In the genomic region with DNA sequence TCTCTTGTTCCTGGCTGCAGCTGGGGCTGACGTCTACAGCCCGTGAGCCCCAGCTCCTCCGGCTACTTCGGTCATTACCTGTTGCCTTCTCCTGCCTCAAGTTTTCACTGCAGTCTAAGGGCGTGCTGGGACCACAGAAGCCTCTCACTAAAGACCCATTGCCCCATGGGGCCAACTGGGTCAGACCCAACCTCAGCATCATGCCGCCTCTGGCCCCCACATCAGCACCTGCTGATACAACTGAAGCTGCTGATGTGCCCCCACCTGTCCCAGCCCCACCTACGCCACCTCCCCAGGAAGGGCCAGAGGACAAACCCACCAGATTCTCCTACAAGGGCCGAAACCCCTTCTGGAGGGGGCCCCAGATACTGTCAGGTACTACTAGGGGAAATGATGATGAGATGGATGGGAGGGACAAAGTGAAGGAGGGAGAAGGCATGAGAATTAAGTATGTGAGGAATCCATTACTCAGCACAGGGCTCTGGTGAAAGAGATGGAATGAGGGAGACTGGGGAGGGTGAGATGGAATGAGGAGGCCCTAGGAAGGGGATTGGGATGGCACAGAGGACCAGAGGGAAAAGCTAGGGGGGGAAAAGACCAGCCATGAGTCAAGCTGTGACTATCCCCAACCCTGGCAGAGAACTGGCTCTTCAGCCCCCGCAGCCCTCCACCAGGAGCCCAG, we compare ENCODE assay signal across 16 cellular contexts. TPM values are rescaled to one million over a fixed set of nuclear protein-coding genes. Genes with fewer than 3 reads are reported as not detected.
DNase-seq lines count a peak whose midpoint lies in the region; ATAC-seq and TF ChIP-seq lines count a peak whose summit lies in the region.
"Had no signal": no experiment of that assay in that cellular context is flagged by ENCODE, and none has a peak within 500 bp of the region (broad histone marks: within the 10 kb centered on the region; RNA-seq: fewer than 3 reads in every experiment).

No MANE protein-coding gene starts in this region.

- in situ Hi-C loops in Panc1 (cut with HindIII; ENCODE audit: low pct_unique_long_range_greater_than_20kb, low sequenced_read_pairs), result no loop called here

- H3K4me3 Mint-ChIP-seq in CD4-positive, CD25-positive, alpha-beta regulatory T cell, result no peak overlapping the region
- H3K4me3 Mint-ChIP-seq in stimulated activated effector memory CD8-positive, alpha-beta T cell treated with anti-CD3 and anti-CD28 coated beads, Interleukin-12 subunit alpha, Interleukin-12 subunit beta, amount 100 ng/mL, for 72 hours, result no peak overlapping the region
- H3K4me3 Mint-ChIP-seq: GM23338 had no signal

- peak overlapping the region in 2 of 3 donors; percentile 50 to 51 for H3K27ac Mint-ChIP-seq in CD4-positive, CD25-positive, alpha-beta regulatory T cell
- peak overlapping the region; percentile 12 for H3K27ac Mint-ChIP-seq in stimulated activated effector memory CD8-positive, alpha-beta T cell treated with anti-CD3 and anti-CD28 coated beads, Interleukin-12 subunit alpha, Interleukin-12 subunit beta, amount 100 ng/mL, for 72 hours
- H3K27ac Mint-ChIP-seq: GM23338 had no signal

- peaks cover 0 to 2% (median 0%) of the 10 kb centered on the region in 7 donors for H3K9me3 Mint-ChIP-seq in CD4-positive, CD25-positive, alpha-beta regulatory T cell
- no peaks in the 10 kb centered on the region for H3K9me3 Mint-ChIP-seq in stimulated activated effector memory CD8-positive, alpha-beta T cell treated with anti-CD3 and anti-CD28 coated beads, Interleukin-12 subunit alpha, Interleukin-12 subunit beta, amount 100 ng/mL, for 72 hours
- H3K9me3 Mint-ChIP-seq: GM23338 had no signal

- peaks cover 47% of the 10 kb centered on the region for H3K36me3 ChIP-seq in CD4-positive, CD25-positive, alpha-beta regulatory T cell (ENCODE audit: control insufficient read depth, insufficient read depth, low read length)
- peaks cover 3% of the 10 kb centered on the region; the same call in 1 of the 2 replicates for H3K36me3 ChIP-seq in Panc1 (ENCODE audit: control insufficient read depth, insufficient read depth, low read length)

- TF ChIP-seq CTCF in Panc1 (IDR thresholded peaks at IDR 0.05) (no peak), foreskin fibroblast (IDR thresholded peaks at IDR 0.05; ENCODE audit: low read depth, low read length) (no peak)

- POLR2A ChIA-PET in Panc1 (lab: Charles Lee), result no interaction called here

- intact Hi-C loops in Panc1 (cut with micrococcal nuclease; ENCODE audit: unreplicated experiment), result no loop called here

- no peaks in the 10 kb centered on the region for H3K27me3 Mint-ChIP-seq in CD4-positive, CD25-positive, alpha-beta regulatory T cell

- CTCF ChIA-PET in Panc1 (lab: Charles Lee), result no interaction called here

- no peak for ATAC-seq in CD4-positive, CD25-positive, alpha-beta regulatory T cell (ENCODE audit: low read depth in 2 of 2)
- ATAC-seq in Panc1 (0 out of 2 replicates have a peak, but pooled peaks have one; percentile 28), GM18868 (IDR thresholded peaks at IDR 0.05; ENCODE audit: unreplicated experiment) (no peak)
- no peak for ATAC-seq in stimulated activated effector memory CD8-positive, alpha-beta T cell treated with anti-CD3 and anti-CD28 coated beads, Interleukin-12 subunit alpha, Interleukin-12 subunit beta, amount 100 ng/mL, for 72 hours
- ATAC-seq: GM23338, HepG2 had no signal

- H3K4me3 ChIP-seq in CD4-positive, CD25-positive, alpha-beta regulatory T cell (ENCODE audit: low read depth, low read length), result no peak overlapping the region
- H3K4me3 ChIP-seq in Panc1 (ENCODE audit: low read depth in 2 of 2, low read length in 2 of 2) (no peak overlapping the region), foreskin fibroblast (ENCODE audit: low read depth in 1 of 2, low read length in 2 of 2) (no peak overlapping the region)
- H3K4me3 ChIP-seq: GM23338 had no signal

- H3K27ac ChIP-seq in CD4-positive, CD25-positive, alpha-beta regulatory T cell (ENCODE audit: insufficient read depth, low read length, poor library complexity, severe bottlenecking), result no peak overlapping the region
- H3K27ac ChIP-seq in Panc1 (ENCODE audit: low read length), result no peak overlapping the region

- no peaks in the 10 kb centered on the region for H3K4me1 ChIP-seq in CD4-positive, CD25-positive, alpha-beta regulatory T cell (ENCODE audit: control insufficient read depth, insufficient read depth, low read length, poor library complexity, severe bottlenecking)
- H3K4me1 ChIP-seq in Panc1 (ENCODE audit: control insufficient read depth, insufficient read depth, low read length), result no peaks in the 10 kb centered on the region

- no peaks in the 10 kb centered on the region for H3K9me3 ChIP-seq in CD4-positive, CD25-positive, alpha-beta regulatory T cell (ENCODE audit: control insufficient read depth in 2 of 2, low read length in 2 of 2)
- H3K9me3 ChIP-seq in Panc1 (ENCODE audit: control insufficient read depth, insufficient read depth, low read depth, low read length), result no peaks in the 10 kb centered on the region

- DNase-seq in CD4-positive, CD25-positive, alpha-beta regulatory T cell, result no peak
- DNase-seq in Panc1 (ENCODE audit: low read depth, low spot score), result no peak
- DNase-seq in foreskin fibroblast, result peak; percentile 12 to 41
- peak in 1 of 2 donors; percentile 2 for DNase-seq in stimulated activated effector memory CD8-positive, alpha-beta T cell treated with anti-CD3 and anti-CD28 coated beads, Interleukin-12 subunit alpha, Interleukin-12 subunit beta, amount 100 ng/mL, for 72 hours (ENCODE audit: low spot score in 2 of 2)
- no peak for DNase-seq in T-helper 9 cell
- DNase-seq in activated naive CD4-positive, alpha-beta T cell treated with anti-CD3 and anti-CD28 coated beads, Interleukin-2, amount 50 U/mL, for 16 hours, result no peak
- DNase-seq: C1 segment of cervical spinal cord, NCI-H1417, NCI-H2029, NCI-H524, SIG-M5 had no signal

- no TSS peak for BruUV-seq in Panc1 (replicated peaks; lab: Mats Ljungman, UMichigan)

- H3K36me3 Mint-ChIP-seq in CD4-positive, CD25-positive, alpha-beta regulatory T cell, result peaks cover 11% of the 10 kb centered on the region
- peaks cover 41% of the 10 kb centered on the region for H3K36me3 Mint-ChIP-seq in stimulated activated effector memory CD8-positive, alpha-beta T cell treated with anti-CD3 and anti-CD28 coated beads, Interleukin-12 subunit alpha, Interleukin-12 subunit beta, amount 100 ng/mL, for 72 hours

- no peaks in the 10 kb centered on the region for H3K4me1 Mint-ChIP-seq in CD4-positive, CD25-positive, alpha-beta regulatory T cell
- peaks cover 3% of the 10 kb centered on the region for H3K4me1 Mint-ChIP-seq in stimulated activated effector memory CD8-positive, alpha-beta T cell treated with anti-CD3 and anti-CD28 coated beads, Interleukin-12 subunit alpha, Interleukin-12 subunit beta, amount 100 ng/mL, for 72 hours
- H3K4me1 Mint-ChIP-seq: GM23338 had no signal

- H3K27me3 ChIP-seq in CD4-positive, CD25-positive, alpha-beta regulatory T cell (ENCODE audit: control insufficient read depth, insufficient read depth, low read length), result no peaks in the 10 kb centered on the region
- no peaks in the 10 kb centered on the region for H3K27me3 ChIP-seq in Panc1 (ENCODE audit: control insufficient read depth, insufficient read depth, low read length)

RNA-seq across cellular contexts. Expression of gene C11orf42, which starts 5.1 kb away (rescaled TPM):
- total RNA-seq in CD4-positive, CD25-positive, alpha-beta regulatory T cell, result not detected
- polyA plus RNA-seq in CD4-positive, CD25-positive, alpha-beta regulatory T cell, result not detected
- total RNA-seq in Panc1 (2021; ENCODE audit: unreplicated experiment), result not detected
- polyA plus RNA-seq in Panc1 (2012; ENCODE audit: insufficient read length), result 0.19 TPM
- total RNA-seq: GM23338, HepG2, LHCN-M2 had no signal
- polyA plus RNA-seq: AG04450, GM23338, HepG2 had no signal

RNA-seq across cellular contexts. Expression of gene OR52W1, which starts 11.4 kb away (rescaled TPM):
- total RNA-seq in CD4-positive, CD25-positive, alpha-beta regulatory T cell, result not detected
- polyA plus RNA-seq in CD4-positive, CD25-positive, alpha-beta regulatory T cell, result not detected
- total RNA-seq in Panc1 (2021; ENCODE audit: unreplicated experiment), result not detected
- polyA plus RNA-seq in Panc1 (2012; ENCODE audit: insufficient read length), result not detected
- total RNA-seq: GM23338, HepG2, LHCN-M2 had no signal
- polyA plus RNA-seq: AG04450, GM23338, HepG2 had no signal

RNA-seq across cellular contexts. Expression of gene FHIP1B, which starts 24.0 kb away (rescaled TPM):
- total RNA-seq in CD4-positive, CD25-positive, alpha-beta regulatory T cell, result 30.7 TPM
- 10 to 100 TPM; 10.2 to 12.5 (median 10.3) TPM for polyA plus RNA-seq in CD4-positive, CD25-positive, alpha-beta regulatory T cell
- total RNA-seq in Panc1 (2021; ENCODE audit: unreplicated experiment), result 42.8 TPM
- 47.5 TPM for polyA plus RNA-seq in Panc1 (2012; ENCODE audit: insufficient read length)

RNA-seq across cellular contexts. Expression of gene CNGA4, which starts 28.5 kb away (rescaled TPM):
- total RNA-seq in CD4-positive, CD25-positive, alpha-beta regulatory T cell, result 0.20 TPM
- not detected for polyA plus RNA-seq in CD4-positive, CD25-positive, alpha-beta regulatory T cell
- 0.62 TPM for total RNA-seq in Panc1 (2021; ENCODE audit: unreplicated experiment)
- 0.23 TPM for polyA plus RNA-seq in Panc1 (2012; ENCODE audit: insufficient read length)
- total RNA-seq: GM23338, HepG2, LHCN-M2 had no signal

RNA-seq across cellular contexts. Expression of gene OR52B2, which starts 40.3 kb away (rescaled TPM):
- not detected for total RNA-seq in CD4-positive, CD25-positive, alpha-beta regulatory T cell
- polyA plus RNA-seq in CD4-positive, CD25-positive, alpha-beta regulatory T cell, result not detected
- not detected for total RNA-seq in Panc1 (2021; ENCODE audit: unreplicated experiment)
- not detected for polyA plus RNA-seq in Panc1 (2012; ENCODE audit: insufficient read length)
- total RNA-seq: GM23338, HepG2, LHCN-M2 had no signal
- polyA plus RNA-seq: AG04450, GM23338, HepG2 had no signal

Comparison
In these comparisons a context has a peak if more than half of its experiments do, and no peak if none do; other contexts are left out.
1. DNase-seq: peak in foreskin fibroblast (2 of 2); none in CD4-positive, CD25-positive, alpha-beta regulatory T cell (0 of 3), Panc1 (single experiment), T-helper 9 cell (single experiment) and activated naive CD4-positive, alpha-beta T cell treated with anti-CD3 and anti-CD28 coated beads, Interleukin-2, amount 50 U/mL, for 16 hours (single experiment).